ENCODE assay signal across 8 cellular contexts in the genomic region with DNA sequence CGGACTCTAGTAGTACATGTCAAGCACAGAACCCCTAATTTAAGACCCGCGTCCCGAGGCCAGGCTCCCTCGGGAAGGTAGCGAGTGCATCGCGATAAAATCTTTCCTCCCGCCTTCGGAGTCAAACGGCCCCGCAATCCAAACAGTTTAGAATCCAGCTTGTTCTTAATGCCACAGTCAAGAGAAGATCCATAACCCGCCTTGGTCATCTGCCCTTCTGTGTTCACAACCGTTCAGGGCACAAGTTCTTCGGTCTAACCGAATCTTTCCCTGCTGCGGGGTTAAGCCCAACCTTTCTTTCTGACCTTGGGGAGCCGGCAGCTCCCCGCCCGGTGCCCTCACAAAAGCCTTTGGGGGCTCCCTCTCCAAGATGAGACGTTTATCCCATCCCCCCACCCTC. TPM values are rescaled to one million over a fixed set of nuclear protein-coding genes. Genes with fewer than 3 reads are reported as not detected.
A peak's percentile ranks its signal among the peaks of the same experiment; 100 is the strongest.
DNase-seq lines count a peak whose midpoint lies in the region; ATAC-seq lines count a peak whose summit lies in the region.

No MANE protein-coding gene starts in this region.

- peak overlapping the region; percentile 93 for H3K4me3 ChIP-seq in ectodermal cell (ENCODE audit: insufficient read depth, low read depth, low read length)
- H3K4me3 ChIP-seq in muscle layer of duodenum (ENCODE audit: low read depth in 1 of 2, low read length in 2 of 2): peak overlapping the region; percentile 89 to 95

- CTCF ChIA-PET in activated CD4-positive, alpha-beta T cell treated with anti-CD3 and anti-CD28 coated beads, Interleukin-2, amount 10 ng/mL, durations not matched to agents 7 days and 5 days (lab: Charles Lee): interaction anchor here (1.0 to 1.6 kb wide), 6 partner anchors 11 to 668 kb away, joined by 3 to 12 read pairs (median 4); no protein-coding TSS in a partner anchor

- H3K9me3 ChIP-seq in ectodermal cell (ENCODE audit: control insufficient read depth, low read length): no peaks in the 10 kb centered on the region
- no peaks in the 10 kb centered on the region for H3K9me3 ChIP-seq in muscle layer of duodenum (ENCODE audit: control insufficient read depth in 1 of 2, low read length in 2 of 2)

- peaks cover 29% of the 10 kb centered on the region for H3K36me3 Mint-ChIP-seq in activated CD4-positive, alpha-beta T cell treated with anti-CD3 and anti-CD28 coated beads, Interleukin-2, amount 10 ng/mL, durations not matched to agents 7 days and 5 days (ENCODE audit: low read depth)

- H3K4me3 Mint-ChIP-seq in activated CD4-positive, alpha-beta T cell treated with anti-CD3 and anti-CD28 coated beads, Interleukin-2, amount 10 ng/mL, durations not matched to agents 7 days and 5 days: peak overlapping the region; percentile 95

- no peak for DNase-seq in activated CD4-positive, alpha-beta T cell treated with anti-CD3 and anti-CD28 coated beads, Interleukin-2, amount 10 ng/mL, durations not matched to agents 7 days and 5 days
- DNase-seq in activated CD4-positive, alpha-beta T cell treated with anti-CD3 and anti-CD28 coated beads for 48 hours: no peak
- peak; percentile 24 for DNase-seq in RPMI8226

- H3K36me3 ChIP-seq in ectodermal cell (ENCODE audit: control insufficient read depth, insufficient read depth, low read length) (peaks cover 15% of the 10 kb centered on the region), muscle layer of duodenum (ENCODE audit: control insufficient read depth in 1 of 2, insufficient read depth in 2 of 2, low read length in 2 of 2) (peaks cover 3 to 9% of the 10 kb centered on the region in 2 donors)

- 1% methylated on average over 21 of the region's 21 CpGs for WGBS in ectodermal cell, 2 experiments

- H3K27me3 ChIP-seq in ectodermal cell (ENCODE audit: control insufficient read depth, insufficient read depth, low read length, poor library complexity, severe bottlenecking): no peaks in the 10 kb centered on the region
- no peaks in the 10 kb centered on the region for H3K27me3 ChIP-seq in muscle layer of duodenum (ENCODE audit: low read depth, low read length)

- H3K4me1 ChIP-seq in ectodermal cell (ENCODE audit: control insufficient read depth, insufficient read depth, low read length) (peaks cover 11% of the 10 kb centered on the region), muscle layer of duodenum (ENCODE audit: control insufficient read depth in 1 of 2, insufficient read depth in 2 of 2, low read length in 2 of 2) (peaks cover 11 to 52% of the 10 kb centered on the region in 2 donors)

- peak overlapping the region; percentile 96 for H3K27ac Mint-ChIP-seq in activated CD4-positive, alpha-beta T cell treated with anti-CD3 and anti-CD28 coated beads, Interleukin-2, amount 10 ng/mL, durations not matched to agents 7 days and 5 days

- POLR2A ChIA-PET in activated CD4-positive, alpha-beta T cell treated with anti-CD3 and anti-CD28 coated beads, Interleukin-2, amount 10 ng/mL, durations not matched to agents 7 days and 5 days (lab: Charles Lee): no interaction called here

- no peaks in the 10 kb centered on the region for H3K27me3 Mint-ChIP-seq in activated CD4-positive, alpha-beta T cell treated with anti-CD3 and anti-CD28 coated beads, Interleukin-2, amount 10 ng/mL, durations not matched to agents 7 days and 5 days

- ATAC-seq in GM19324 (IDR thresholded peaks at IDR 0.05; ENCODE audit: low FRiP score, unreplicated experiment) (no peak), GM19467 (IDR thresholded peaks at IDR 0.05; ENCODE audit: unreplicated experiment) (no peak), HG03378 (IDR thresholded peaks at IDR 0.05; ENCODE audit: unreplicated experiment) (no peak)

- H3K4me1 Mint-ChIP-seq in activated CD4-positive, alpha-beta T cell treated with anti-CD3 and anti-CD28 coated beads, Interleukin-2, amount 10 ng/mL, durations not matched to agents 7 days and 5 days: peaks cover 67% of the 10 kb centered on the region

- no peaks in the 10 kb centered on the region for H3K9me3 Mint-ChIP-seq in activated CD4-positive, alpha-beta T cell treated with anti-CD3 and anti-CD28 coated beads, Interleukin-2, amount 10 ng/mL, durations not matched to agents 7 days and 5 days

- H3K27ac ChIP-seq in ectodermal cell (ENCODE audit: insufficient read depth, low read depth, low read length, poor library complexity, severe bottlenecking) (peak overlapping the region; percentile 68), muscle layer of duodenum (ENCODE audit: low read length) (peak overlapping the region; percentile 49)

RNA-seq across cellular contexts. Expression of gene CPSF4L, which starts 30.3 kb away (rescaled TPM):
- not detected for total RNA-seq in activated CD4-positive, alpha-beta T cell treated with anti-CD3 and anti-CD28 coated beads, Interleukin-2, amount 10 ng/mL, durations not matched to agents 7 days and 5 days
- not detected for polyA plus RNA-seq in ectodermal cell (2013, experiment 1 of 4)
- not detected for polyA plus RNA-seq in ectodermal cell (2013, experiment 2 of 4)
- polyA plus RNA-seq in ectodermal cell (2013, experiment 3 of 4): not detected
- polyA plus RNA-seq in ectodermal cell (2013, experiment 4 of 4): not detected

RNA-seq across cellular contexts. Expression of gene COG1, which starts 38.5 kb away (rescaled TPM):
- 10 to 100 TPM; 29.2 to 32.5 TPM for total RNA-seq in activated CD4-positive, alpha-beta T cell treated with anti-CD3 and anti-CD28 coated beads, Interleukin-2, amount 10 ng/mL, durations not matched to agents 7 days and 5 days
- 22.4 TPM for polyA plus RNA-seq in ectodermal cell (2013, experiment 1 of 4)
- polyA plus RNA-seq in ectodermal cell (2013, experiment 2 of 4): 33.2 TPM
- polyA plus RNA-seq in ectodermal cell (2013, experiment 3 of 4): 21.9 TPM
- 24.4 TPM for polyA plus RNA-seq in ectodermal cell (2013, experiment 4 of 4)
